20 cellular contexts compared by ENCODE assay signal in genomic region chr14:37698840-37699777, GRCh38.
DNase-seq lines count a peak whose midpoint lies in the region; ATAC-seq, FAIRE-seq and TF ChIP-seq lines count a peak whose summit lies in the region.
"Had no signal": no experiment of that assay in that cellular context is flagged by ENCODE, and none has a peak within 500 bp of the region (broad histone marks: within the 10 kb centered on the region; RNA-seq: fewer than 3 reads in every experiment).

No MANE protein-coding gene starts in this region.

- no peaks in the 10 kb centered on the region for H3K27me3 ChIP-seq in astrocyte (ENCODE audit: insufficient read depth, low read length)
- no peaks in the 10 kb centered on the region for H3K27me3 ChIP-seq in HepG2 (ENCODE audit: control insufficient read depth in 1 of 2, insufficient read depth in 2 of 2, low read length in 2 of 2)
- no peaks in the 10 kb centered on the region for H3K27me3 ChIP-seq in CD8-positive, alpha-beta memory T cell (ENCODE audit: insufficient read depth, low read length, poor library complexity, severe bottlenecking)

- TF ChIP-seq RAD21 in HepG2 (CRISPR knock-in tag; IDR thresholded peaks at IDR 0.05): no peak

- H2AFZ ChIP-seq in astrocyte (ENCODE audit: low read depth, low read length) (no peak overlapping the region), HepG2 (ENCODE audit: low read length) (no peak overlapping the region)
- H2AFZ ChIP-seq: GM23248 had no signal

- H3K36me3 Mint-ChIP-seq in HFFc6 (ENCODE audit: low read depth): peaks cover 17% of the 10 kb centered on the region
- no peaks in the 10 kb centered on the region for H3K36me3 Mint-ChIP-seq in astrocyte (ENCODE audit: low read depth, unreplicated experiment)
- H3K36me3 Mint-ChIP-seq in CD8-positive, alpha-beta memory T cell: no peaks in the 10 kb centered on the region

- H3K4me2 ChIP-seq in astrocyte (ENCODE audit: low read length): no peak overlapping the region
- H3K4me2 ChIP-seq in HepG2 (ENCODE audit: low read depth, low read length): peak overlapping the region; percentile 23
- H3K4me2 ChIP-seq: A549 had no signal

- H3K4me1 ChIP-seq in astrocyte (ENCODE audit: insufficient read depth, low read length) (peaks cover 9% of the 10 kb centered on the region), HepG2 (ENCODE audit: insufficient read depth, low read length) (peaks cover 34% of the 10 kb centered on the region)
- H3K4me1 ChIP-seq in CD8-positive, alpha-beta memory T cell (ENCODE audit: insufficient read depth, low read length): no peaks in the 10 kb centered on the region

- in situ Hi-C loops in HepG2 (cut with HindIII; ENCODE audit: extremely low pct_ligation_motif_present, low pct_unique_long_range_greater_than_20kb): no loop called here

- no TSS peak for BruUV-seq in HepG2 (replicated peaks; lab: Mats Ljungman, UMichigan)

- H4K20me1 ChIP-seq in astrocyte (ENCODE audit: insufficient read depth, low read length): no peaks in the 10 kb centered on the region
- H4K20me1 ChIP-seq in HepG2 (ENCODE audit: insufficient read depth, low read length): no peaks in the 10 kb centered on the region

- H3K36me3 ChIP-seq in astrocyte (ENCODE audit: insufficient read depth, low read length): no peaks in the 10 kb centered on the region
- H3K36me3 ChIP-seq in HepG2 (replicated peaks in 1 of 2; ENCODE audit: control insufficient read depth in 1 of 2, insufficient read depth in 2 of 2, low read length in 2 of 2): peaks cover 0 to 10% of the 10 kb centered on the region in 2 experiments; a peak in 3 of 5 replicates
- H3K36me3 ChIP-seq in CD8-positive, alpha-beta memory T cell (ENCODE audit: insufficient read depth, low read length): no peaks in the 10 kb centered on the region

- no peak overlapping the region for H3K9ac ChIP-seq in astrocyte (ENCODE audit: low read length)
- peak overlapping the region; percentile 1; the same call in 1 of the 2 replicates for H3K9ac ChIP-seq in HepG2 (ENCODE audit: insufficient read depth, low read depth, low read length)
- H3K9ac ChIP-seq: GM23248 had no signal

- WGBS in HepG2 (ENCODE audit: low lambda C conversion rate): 76% methylated on average over 4 of the region's 4 CpGs

- H3K27ac ChIP-seq in astrocyte (ENCODE audit: low read depth, low read length) (no peak overlapping the region), HepG2 (ENCODE audit: extremely low read length, insufficient read depth, low read length) (peak overlapping the region; percentile 46)
- H3K27ac ChIP-seq in CD8-positive, alpha-beta memory T cell (ENCODE audit: low read depth, low read length): no peak overlapping the region
- H3K27ac ChIP-seq: A549, C4-2B, GM23248 had no signal

- intact Hi-C loops in HepG2 (cut with micrococcal nuclease; ENCODE audit: unreplicated experiment): loop anchor here (5.0 kb wide), 1 partner anchor 92 kb away; no protein-coding TSS in a partner anchor
- intact Hi-C loops in cardiac septum (cut with DNase I): no loop called here

- H3K79me2 ChIP-seq in astrocyte (ENCODE audit: insufficient read depth, low read length): no peaks in the 10 kb centered on the region
- H3K79me2 ChIP-seq in HepG2 (ENCODE audit: insufficient read depth, low read length): no peaks in the 10 kb centered on the region

- H3K27me3 Mint-ChIP-seq in HFFc6 (ENCODE audit: insufficient read depth) (peaks cover 1% of the 10 kb centered on the region), astrocyte (ENCODE audit: low read depth, unreplicated experiment) (peaks cover 3% of the 10 kb centered on the region)
- H3K27me3 Mint-ChIP-seq in CD8-positive, alpha-beta memory T cell: peaks cover 0 to 2% of the 10 kb centered on the region in 2 donors
- H3K27me3 Mint-ChIP-seq: CD4-positive, alpha-beta T cell had no signal

- no peak overlapping the region; the same call in 1 of the 2 replicates for H3K4me3 Mint-ChIP-seq in HFFc6
- no peak overlapping the region for H3K4me3 Mint-ChIP-seq in astrocyte (ENCODE audit: unreplicated experiment)
- H3K4me3 Mint-ChIP-seq in CD8-positive, alpha-beta memory T cell: no peak overlapping the region
- H3K4me3 Mint-ChIP-seq: CD4-positive, alpha-beta T cell had no signal

- peaks cover 4% of the 10 kb centered on the region; the same call in 1 of the 2 replicates for H3K9me3 Mint-ChIP-seq in HFFc6
- H3K9me3 Mint-ChIP-seq in astrocyte (ENCODE audit: unreplicated experiment): peaks cover under 1% of the 10 kb centered on the region
- peaks cover 0 to 18% (median 4%) of the 10 kb centered on the region in 5 donors for H3K9me3 Mint-ChIP-seq in CD8-positive, alpha-beta memory T cell

- FAIRE-seq in astrocyte (lab: Jason Lieb, UNC): no peak
- FAIRE-seq in HepG2 (lab: Jason Lieb, UNC): no peak
- FAIRE-seq: A549, G401.6, GM12891, GM19239, K562 had no signal

- H3K4me3 ChIP-seq in astrocyte (ENCODE audit: insufficient read depth, low read depth, low read length) (no peak overlapping the region), HepG2 (replicated peaks in 1 of 3; ENCODE audit: insufficient read depth in 1 of 3, low read depth in 2 of 3, low read length in 3 of 3) (no peak overlapping the region; a peak in 1 of 6 replicates)
- H3K4me3 ChIP-seq in CD8-positive, alpha-beta memory T cell (ENCODE audit: low read length): no peak overlapping the region
- H3K4me3 ChIP-seq: A549, GM23248, K562 had no signal

- H3K27ac Mint-ChIP-seq in HFFc6: peak overlapping the region; percentile 70
- peak overlapping the region; percentile 8 for H3K27ac Mint-ChIP-seq in astrocyte (ENCODE audit: unreplicated experiment)
- H3K27ac Mint-ChIP-seq in CD8-positive, alpha-beta memory T cell: no peak overlapping the region
- H3K27ac Mint-ChIP-seq: CD4-positive, alpha-beta T cell had no signal

- no peaks in the 10 kb centered on the region for H3K9me3 ChIP-seq in astrocyte (ENCODE audit: insufficient read depth, low read depth, low read length)
- no peaks in the 10 kb centered on the region for H3K9me3 ChIP-seq in HepG2 (ENCODE audit: low read length)
- H3K9me3 ChIP-seq in CD8-positive, alpha-beta memory T cell (ENCODE audit: low read length): no peaks in the 10 kb centered on the region

- CTCF ChIA-PET in HepG2 (lab: Yijun Ruan, JAX; ENCODE audit: low intra/inter-chr PET ratio, low total read pairs): no interaction called here
- CTCF ChIA-PET in CD8-positive, alpha-beta memory T cell (lab: Charles Lee): no interaction called here

- TF ChIP-seq CTCF in HFFc6 (IDR thresholded peaks at IDR 0.05): no peak
- TF ChIP-seq CTCF in astrocyte (IDR thresholded peaks at IDR 0.05; ENCODE audit: insufficient read depth, low read depth, low read length): no peak
- no peak for TF ChIP-seq CTCF in HepG2 (CRISPR knock-in tag; IDR thresholded peaks at IDR 0.05)

- peak; percentile 81 for ATAC-seq in HepG2
- ATAC-seq: A549, K562 had no signal

- TF ChIP-seq EP300 in HepG2 (IDR thresholded peaks at IDR 0.05; ENCODE audit: low read depth in 2 of 2, low read length in 2 of 2) (peak in 1 of 2 experiments; percentile 76; a peak in 2 of 4 replicates), HepG2 (CRISPR knock-in tag; IDR thresholded peaks at IDR 0.05; ENCODE audit: borderline replicate concordance) (no peak)

- POLR2A ChIA-PET in HepG2 (lab: Yijun Ruan, JAX): interaction anchor here (1.2 kb wide), 1 partner anchor 103 kb away, joined by 3 read pairs; no protein-coding TSS in a partner anchor
- POLR2A ChIA-PET in CD8-positive, alpha-beta memory T cell (lab: Charles Lee): no interaction called here

- TF ChIP-seq POLR2A in HepG2 (IDR thresholded peaks at IDR 0.05; ENCODE audit: insufficient read depth in 1 of 2, low read depth in 2 of 2, low read length in 2 of 2): no peak

- no peak for DNase-seq in HFFc6
- no peak for DNase-seq in astrocyte (ENCODE audit: low read depth)
- DNase-seq in HepG2 (ENCODE audit: low spot score): peak; percentile 76
- DNase-seq in OCI-M2 (lab: John Stamatoyannopoulos, UW; ENCODE audit: unreplicated experiment): no peak
- no peak for DNase-seq in CD8-positive, alpha-beta memory T cell
- no peak for DNase-seq in stimulated activated CD8-positive, alpha-beta memory T cell treated with anti-CD3 and anti-CD28 coated beads, Interleukin-4, amount 100 ng/mL, for 48 hours
- no peak for DNase-seq in cardiac septum (ENCODE audit: low spot score)
- DNase-seq: AML-193; CD4-positive, alpha-beta T cell; DMS 273 treated with DMSO at 0.1 percent for 48 hours; DMS53; DND-41; GM23248; HCEC 1CT had no signal

- H3K4me1 Mint-ChIP-seq in HFFc6 (ENCODE audit: low read depth): peaks cover 55% of the 10 kb centered on the region
- peaks cover 21% of the 10 kb centered on the region for H3K4me1 Mint-ChIP-seq in astrocyte (ENCODE audit: low read depth, unreplicated experiment)
- no peaks in the 10 kb centered on the region for H3K4me1 Mint-ChIP-seq in CD8-positive, alpha-beta memory T cell

TF ChIP-seq in HepG2, 621 proteins besides CTCF, POLR2A, EP300 and RAD21 (continues in another document):
- no peak for TF ChIP-seq ZSCAN31 (CRISPR knock-in tag; IDR thresholded peaks at IDR 0.05; ENCODE audit: low read depth)
- TF ChIP-seq ZNF3 (CRISPR knock-in tag; IDR thresholded peaks at IDR 0.05): no peak
- peak; percentile 23; the same call in 1 of the 2 replicates for TF ChIP-seq NFKBIZ (CRISPR knock-in tag; IDR thresholded peaks at IDR 0.05)
- TF ChIP-seq CENPT (CRISPR knock-in tag; IDR thresholded peaks at IDR 0.05; ENCODE audit: low read depth): no peak
- TF ChIP-seq ZMYM4 (CRISPR knock-in tag; IDR thresholded peaks at IDR 0.05): peak; percentile 93
- TF ChIP-seq FOXK1 (CRISPR knock-in tag; IDR thresholded peaks at IDR 0.05; ENCODE audit: borderline replicate concordance, low read depth): peak; percentile 12; the same call in 1 of the 2 replicates
- TF ChIP-seq PHB2 (IDR thresholded peaks at IDR 0.05; ENCODE audit: partially characterized antibody): no peak
- 0 out of 2 replicates have a peak, but pooled peaks have one; percentile 21 for TF ChIP-seq ZBTB7B (CRISPR knock-in tag; IDR thresholded peaks at IDR 0.05)
- no peak for TF ChIP-seq ZNF605 (CRISPR knock-in tag; IDR thresholded peaks at IDR 0.05)
- TF ChIP-seq MBNL3 (CRISPR knock-in tag; conservative IDR thresholded peaks at IDR 0.05): no peak
- 0 out of 2 replicates have a peak, but pooled peaks have one; percentile 21 for TF ChIP-seq ZNF510 (CRISPR knock-in tag; IDR thresholded peaks at IDR 0.05; ENCODE audit: low read depth)
- no peak for TF ChIP-seq TBP (CRISPR knock-in tag; IDR thresholded peaks at IDR 0.05)
- TF ChIP-seq CBFB (CRISPR knock-in tag; IDR thresholded peaks at IDR 0.05): peak; percentile 70; the same call in 1 of the 2 replicates

Comparison
In these comparisons a context has a peak if more than half of its experiments do, and no peak if none do; other contexts are left out.
1. H3K27ac Mint-ChIP-seq: peak in HFFc6 (single experiment) and astrocyte (single experiment); none in CD8-positive, alpha-beta memory T cell (0 of 8).